Comparison of ENCODE assay signal across 5 cellular contexts in genomic region chr18:28185121-28185520, GRCh38. TPM values are rescaled to one million over a fixed set of nuclear protein-coding genes. Genes with fewer than 3 reads are reported as not detected.
"Had no signal": no experiment of that assay in that cellular context is flagged by ENCODE, and none has a peak within 500 bp of the region (broad histone marks: within the 10 kb centered on the region; RNA-seq: fewer than 3 reads in every experiment).

No MANE protein-coding gene starts in this region.

- H3K4me1 Mint-ChIP-seq: IgD-negative memory B cell had no signal

- H3K27ac Mint-ChIP-seq: GM23338, H9, IgD-negative memory B cell had no signal

- H2AFZ ChIP-seq: GM23338 had no signal

- H3K36me3 Mint-ChIP-seq: IgD-negative memory B cell had no signal

- H3K4me3 Mint-ChIP-seq: GM23338, H9, IgD-negative memory B cell had no signal

- DNase-seq: H9, HCEC 1CT had no signal

- ATAC-seq: GM23338 had no signal

- H3K4me2 ChIP-seq: GM23338 had no signal

- H3K4me3 ChIP-seq: GM23338 had no signal

RNA-seq across cellular contexts. Expression of gene CDH2, which starts 8.2 kb away (rescaled TPM):
- total RNA-seq: HT-29 had no signal
- polyA plus RNA-seq: IgD-negative memory B cell had no signal
